22 cellular contexts compared by ENCODE assay signal in genomic region chr5:69498384-69498783, GRCh38. TPM values are rescaled to one million over a fixed set of nuclear protein-coding genes. Genes with fewer than 3 reads are reported as not detected.
DNase-seq lines count a peak whose midpoint lies in the region; ATAC-seq, FAIRE-seq and TF ChIP-seq lines count a peak whose summit lies in the region.
"Had no signal": no experiment of that assay in that cellular context is flagged by ENCODE, and none has a peak within 500 bp of the region (broad histone marks: within the 10 kb centered on the region; RNA-seq: fewer than 3 reads in every experiment).

No MANE protein-coding gene starts in this region.

- no peak overlapping the region for H2AFZ ChIP-seq in K562 (ENCODE audit: low read depth, low read length)

- no peaks in the 10 kb centered on the region for H3K9me3 ChIP-seq in K562 (replicated peaks; ENCODE audit: control insufficient read depth, insufficient read depth, low read depth, low read length)
- no peaks in the 10 kb centered on the region for H3K9me3 ChIP-seq in right lobe of liver
- H3K9me3 ChIP-seq in suprapubic skin = no peaks in the 10 kb centered on the region

- no peak for TF ChIP-seq CTCF in K562 (IDR thresholded peaks at IDR 0.05 in 2 of 3, conservative IDR thresholded peaks at IDR 0.05 in 1 of 3; ENCODE audit: insufficient read depth in 2 of 3, low read depth in 1 of 3, low read length in 3 of 3)
- TF ChIP-seq CTCF in right lobe of liver (IDR thresholded peaks at IDR 0.05) = no peak
- TF ChIP-seq CTCF in suprapubic skin (IDR thresholded peaks at IDR 0.05) = no peak

- intact Hi-C loops in K562 (cut with micrococcal nuclease) (no loop called here), right lobe of liver (cut with DNase I) (no loop called here)

- TF ChIP-seq RAD21 in K562 (CRISPR knock-in tag; conservative IDR thresholded peaks at IDR 0.05 in 1 of 2, IDR thresholded peaks at IDR 0.05 in 1 of 2) = no peak

- peak; percentile 40 for DNase-seq in EL
- peak; percentile 75 for DNase-seq in M059J (ENCODE audit: low read depth)
- no peak for DNase-seq in K562 (ENCODE audit: extremely low read depth in 1 of 4, low spot score in 3 of 4)
- peak; percentile 5 for DNase-seq in kidney glomerular epithelial cell (lab: John Stamatoyannopoulos, UW)
- no peak for DNase-seq in NCI-H1694 treated with DMSO at 0.1 percent for 48 hours (lab: John Stamatoyannopoulos, UW)
- DNase-seq in right lobe of liver = no peak
- no peak for DNase-seq in stimulated activated CD4-positive, alpha-beta T cell treated with anti-CD3 and anti-CD28 coated beads, Interleukin-2, amount 100 ng/mL, for 24 hours
- no peak for DNase-seq in suprapubic skin (ENCODE audit: low spot score in 2 of 2)
- DNase-seq: ACHN, AML-193, COR-L47, GDM1, GOT3, IMR-90, Kasumi-1, NCI-H1105, NCI-H1694, NCI-H446, NCI-H748 treated with DMSO at 0.1 percent for 48 hours had no signal

- peaks cover 0 to 5% of the 10 kb centered on the region in 2 experiments; a peak in 2 of 5 replicates for H3K4me1 ChIP-seq in K562 (replicated peaks in 1 of 2; ENCODE audit: control insufficient read depth in 2 of 2, insufficient read depth in 2 of 2, low read length in 2 of 2)
- H3K4me1 ChIP-seq in right lobe of liver = peaks cover 0 to 68% (median 5%) of the 10 kb centered on the region in 4 donors
- peaks cover 16% of the 10 kb centered on the region for H3K4me1 ChIP-seq in suprapubic skin

- no peak overlapping the region for H3K9ac ChIP-seq in K562 (ENCODE audit: insufficient read depth in 1 of 2, low read depth in 2 of 2, low read length in 2 of 2)

- TF ChIP-seq EP300 in K562 (IDR thresholded peaks at IDR 0.05; ENCODE audit: low read length) (no peak), suprapubic skin (IDR thresholded peaks at IDR 0.05) (no peak)

- BruUV-seq in K562 (replicated peaks; lab: Mats Ljungman, UMichigan) = no TSS peak

- in situ Hi-C loops in K562 (cut with MboI) = no loop called here

- POLR2A ChIA-PET in K562 (lab: Yijun Ruan, JAX) = interaction anchor here (1.6 kb wide), 1 partner anchor 34 kb away, joined by 5 read pairs; no protein-coding TSS in a partner anchor

- TF ChIP-seq POLR2A in K562 (conservative IDR thresholded peaks at IDR 0.05) (no peak), right lobe of liver (IDR thresholded peaks at IDR 0.05) (no peak), suprapubic skin (IDR thresholded peaks at IDR 0.05) (no peak)

- CTCF ChIA-PET in K562 (lab: Yijun Ruan, JAX; ENCODE audit: low intra/inter-chr PET ratio) = no interaction called here

- H3K27ac ChIP-seq in K562 (ENCODE audit: extremely low read depth, low read depth, low read length) (no peak overlapping the region), right lobe of liver (no peak overlapping the region), suprapubic skin (no peak overlapping the region)
- H3K27ac ChIP-seq: SK-N-MC had no signal

- H3K36me3 ChIP-seq in K562 (ENCODE audit: control insufficient read depth, insufficient read depth, low read length) = no peaks in the 10 kb centered on the region
- no peaks in the 10 kb centered on the region for H3K36me3 ChIP-seq in right lobe of liver
- no peaks in the 10 kb centered on the region for H3K36me3 ChIP-seq in suprapubic skin

- no peaks in the 10 kb centered on the region for H3K79me2 ChIP-seq in K562 (ENCODE audit: control insufficient read depth, insufficient read depth, low read length)

- FAIRE-seq in K562 (lab: Jason Lieb, UNC) = no peak
- FAIRE-seq: GM12878, GM18507 had no signal

- no peak overlapping the region for H3K4me2 ChIP-seq in K562 (ENCODE audit: insufficient read depth, low read length)

- no peak for ATAC-seq in K562
- no peak for ATAC-seq in right lobe of liver
- ATAC-seq: GM12878 had no signal

- WGBS in K562 (ENCODE audit: insufficient coverage, low coverage, missing lambda C conversion rate) = 3% methylated on average over 3 of the region's 3 CpGs
- 83% methylated on average over 3 of the region's 3 CpGs for WGBS in right lobe of liver (ENCODE audit: insufficient coverage, low coverage, low lambda C conversion rate, missing lambda C conversion rate)
- 91% methylated on average over 3 of the region's 3 CpGs for WGBS in suprapubic skin

- H3K27me3 ChIP-seq in K562 (ENCODE audit: control insufficient read depth in 2 of 2, insufficient read depth in 2 of 2, low read length in 2 of 2) (peaks cover 36 to 38% of the 10 kb centered on the region in 2 experiments), right lobe of liver (no peaks in the 10 kb centered on the region), suprapubic skin (peaks cover 21% of the 10 kb centered on the region)

- H4K20me1 ChIP-seq in K562 (replicated peaks; ENCODE audit: control insufficient read depth, insufficient read depth, low read length) = no peaks in the 10 kb centered on the region

- no peaks in the 10 kb centered on the region for H3K9me1 ChIP-seq in K562 (ENCODE audit: control insufficient read depth, insufficient read depth, low read length)

- no peak overlapping the region for H3K4me3 ChIP-seq in K562
- no peak overlapping the region for H3K4me3 ChIP-seq in right lobe of liver
- H3K4me3 ChIP-seq in suprapubic skin = no peak overlapping the region
- H3K4me3 ChIP-seq: GM12878, SK-N-MC had no signal

TF ChIP-seq in K562, 482 proteins besides CTCF, POLR2A, EP300 and RAD21:
- TF ChIP-seq ATF3 (IDR thresholded peaks at IDR 0.05) (peak; percentile 39), ATF3 (CRISPR knock-in tag; conservative IDR thresholded peaks at IDR 0.05) (no peak), ZNF133 (CRISPR knock-in tag; IDR thresholded peaks at IDR 0.05) (no peak)

RNA-seq across cellular contexts. Expression of gene OCLN, which starts 5.8 kb away (rescaled TPM):
- total RNA-seq in M059J (2014; rRNA removed; shearing (Covaris generic)) = 15.7 and 24.4 TPM in 2 replicates
- total RNA-seq in K562 (2011; cell fraction: chromatin; rRNA removed; ENCODE audit: low replicate concordance) = 0.58 and 2.8 TPM in 2 replicates
- total RNA-seq in K562 (2011; cell fraction: nucleolus; rRNA removed) = 0.33 and 0.53 TPM in 2 replicates
- total RNA-seq in K562 (2011; cell fraction: nucleoplasm; rRNA removed) = 1.4 and 2.7 TPM in 2 replicates
- total RNA-seq in K562 (2014; rRNA removed) (0.05 and 0.08 TPM in 2 replicates), K562 (2014; rRNA removed; fragmentation: Illumina TruSeq; extraction: Trizol) (0.22 and 0.29 TPM in 2 replicates), K562 (2015; rRNA removed; fragmentation: Illumina TruSeq; extraction: Trizol) (0.23 and 0.29 TPM in 2 replicates), K562 (2021) (0.27 and 0.29 TPM in 2 replicates), right lobe of liver (10 to 100 TPM; 28.5 to 73.9 (median 50.8) TPM), suprapubic skin (10 to 100 TPM; 31.4 to 56.9 (median 45.4) TPM)
- polyA plus RNA-seq in K562 (2011; rRNA removed) (0.09 and 0.15 TPM in 2 replicates), K562 (2014; fragmentation: Illumina TruSeq; extraction: Trizol) (0.03 and 0.06 TPM in 2 replicates), K562 (2014; fragmentation: Nextera tagmentation; extraction: Ambion mirVana) (under 1 TPM; 0.06 to 0.08 TPM), K562 (2014; rRNA removed) (0.19 and 0.22 TPM in 2 replicates)
- polyA plus RNA-seq in K562 (2011; cell fraction: cytosol; rRNA removed) = 0.01 and 0.03 TPM in 2 replicates
- polyA plus RNA-seq in K562 (2011; cell fraction: nucleus; rRNA removed) = 0.11 and 0.20 TPM in 2 replicates
- 0.09 and 0.11 TPM in 2 replicates for polyA plus RNA-seq in K562 (2012)
- polyA minus RNA-seq in K562 (2011; rRNA and poly(A)+ RNA removed) = 0.39 and 0.42 TPM in 2 replicates
- 0.19 TPM in 1 of 2 replicates, not detected in the other for polyA minus RNA-seq in K562 (2011; cell fraction: cytosol; rRNA and poly(A)+ RNA removed)
- 0.40 and 0.44 TPM in 2 replicates for polyA minus RNA-seq in K562 (2011; cell fraction: nucleus; rRNA and poly(A)+ RNA removed)

Comparison
In these comparisons a context has a peak if more than half of its experiments do, and no peak if none do; other contexts are left out.
1. DNase-seq: peak in EL (single experiment), M059J (single experiment) and kidney glomerular epithelial cell (single experiment); none in K562 (0 of 4), NCI-H1694 treated with DMSO at 0.1 percent for 48 hours (single experiment), right lobe of liver (0 of 3), stimulated activated CD4-positive, alpha-beta T cell treated with anti-CD3 and anti-CD28 coated beads, Interleukin-2, amount 100 ng/mL, for 24 hours (0 of 2) and suprapubic skin (0 of 2).